In genomic region chr19:10653732-10654609, GRCh38 we compare ENCODE assay signal across 1 cellular context.
TF ChIP-seq lines count a peak whose summit lies in the region.

Gene ILF3, plus strand, starts transcription at chr19:10654346. Its CDS starts 16,260 bp downstream, at chr19:10670606.

TF ChIP-seq in HepG2, 621 proteins besides CTCF, POLR2A, EP300 and RAD21 (continued from another document and continues in another):
- TF ChIP-seq REST (IDR thresholded peaks at IDR 0.05; ENCODE audit: borderline replicate concordance in 1 of 2, low read depth in 1 of 2, low read length in 2 of 2) (peak in 1 of 2 experiments; percentile 51; a peak in 1 of 4 replicates), ARID4A (CRISPR knock-in tag; IDR thresholded peaks at IDR 0.05; ENCODE audit: borderline replicate concordance) (peak; percentile 95), MAX (IDR thresholded peaks at IDR 0.05) (peak; percentile 97), XRCC5 (optimal IDR thresholded peaks at IDR 0.05; ENCODE audit: low read length) (no peak), ZNF562 (CRISPR knock-in tag; IDR thresholded peaks at IDR 0.05; ENCODE audit: borderline replicate concordance) (no peak), NFRKB (IDR thresholded peaks at IDR 0.05) (0 out of 2 replicates have a peak, but pooled peaks have one; percentile 18), AGO1 (IDR thresholded peaks at IDR 0.05; ENCODE audit: low read depth, low read length, poor library complexity, severe bottlenecking) (no peak), ZNF878 (CRISPR knock-in tag; IDR thresholded peaks at IDR 0.05) (peak; percentile 75; the same call in 1 of the 2 replicates), ZNF343 (CRISPR knock-in tag; IDR thresholded peaks at IDR 0.05) (no peak), GATAD1 (CRISPR knock-in tag; IDR thresholded peaks at IDR 0.05) (peak; percentile 96), POLR2AphosphoS2 (IDR thresholded peaks at IDR 0.05; ENCODE audit: low read depth, low read length) (0 out of 2 replicates have a peak, but pooled peaks have one; percentile 50), ZSCAN21 (CRISPR knock-in tag; IDR thresholded peaks at IDR 0.05; ENCODE audit: borderline replicate concordance) (peak; percentile 70), ZMYM4 (CRISPR knock-in tag; IDR thresholded peaks at IDR 0.05) (peak; percentile 88), SAFB2 (CRISPR knock-in tag; IDR thresholded peaks at IDR 0.05; ENCODE audit: borderline replicate concordance, low read depth) (no peak; the same call in 1 of the 2 replicates), ZBTB26 (CRISPR knock-in tag; IDR thresholded peaks at IDR 0.05; ENCODE audit: borderline replicate concordance) (peak; percentile 51; the same call in 1 of the 2 replicates), ZNF570 (CRISPR knock-in tag; IDR thresholded peaks at IDR 0.05; ENCODE audit: borderline replicate concordance) (no peak), POLR2AphosphoS5 (IDR thresholded peaks at IDR 0.05; ENCODE audit: low read depth, low read length) (peak; percentile 91), HNF4G (IDR thresholded peaks at IDR 0.05; ENCODE audit: borderline replicate concordance, low read depth, low read length) (0 out of 2 replicates have a peak, but pooled peaks have one; percentile 6), HNF4G (CRISPR knock-in tag; IDR thresholded peaks at IDR 0.05; ENCODE audit: borderline replicate concordance, low read depth) (0 out of 2 replicates have a peak, but pooled peaks have one; percentile 1), HHEX (CRISPR knock-in tag; IDR thresholded peaks at IDR 0.05) (0 out of 2 replicates have a peak, but pooled peaks have one; percentile 24), MYC (CRISPR knock-in tag; IDR thresholded peaks at IDR 0.05; ENCODE audit: borderline replicate concordance) (peak; percentile 97), ZZZ3 (CRISPR knock-in tag; IDR thresholded peaks at IDR 0.05; ENCODE audit: borderline replicate concordance) (peak; percentile 70; the same call in 1 of the 2 replicates), KDM3A (CRISPR knock-in tag; IDR thresholded peaks at IDR 0.05; ENCODE audit: low read depth) (peak; percentile 51; the same call in 1 of the 2 replicates), ESRRA (CRISPR knock-in tag; IDR thresholded peaks at IDR 0.05; ENCODE audit: low read depth) (peak; percentile 21), ZNF724P (CRISPR knock-in tag; IDR thresholded peaks at IDR 0.05; ENCODE audit: borderline replicate concordance) (0 out of 2 replicates have a peak, but pooled peaks have one; percentile 43), ZBTB1 (CRISPR knock-in tag; IDR thresholded peaks at IDR 0.05; ENCODE audit: borderline replicate concordance) (no peak), CBFB (CRISPR knock-in tag; IDR thresholded peaks at IDR 0.05) (peak; percentile 97), STAT5B (CRISPR knock-in tag; IDR thresholded peaks at IDR 0.05) (no peak), TOPORS (CRISPR knock-in tag; IDR thresholded peaks at IDR 0.05) (no peak), PLRG1 (conservative IDR thresholded peaks at IDR 0.05) (no peak), GLI4 (CRISPR knock-in tag; IDR thresholded peaks at IDR 0.05; ENCODE audit: borderline replicate concordance) (0 out of 2 replicates have a peak, but pooled peaks have one; percentile 27), ZNF446 (CRISPR knock-in tag; IDR thresholded peaks at IDR 0.05) (no peak), ZNF567 (CRISPR knock-in tag; IDR thresholded peaks at IDR 0.05; ENCODE audit: borderline replicate concordance) (peak; percentile 85; the same call in 1 of the 2 replicates), PITX1 (CRISPR knock-in tag; IDR thresholded peaks at IDR 0.05) (peak; percentile 39), BORCS8-MEF2B (CRISPR knock-in tag; IDR thresholded peaks at IDR 0.05) (0 out of 2 replicates have a peak, but pooled peaks have one; percentile 81), NRL (CRISPR knock-in tag; IDR thresholded peaks at IDR 0.05; ENCODE audit: borderline replicate concordance) (0 out of 2 replicates have a peak, but pooled peaks have one; percentile 1), ERF (CRISPR knock-in tag; IDR thresholded peaks at IDR 0.05) (peak; percentile 92), KAT7 (CRISPR knock-in tag; IDR thresholded peaks at IDR 0.05; ENCODE audit: borderline replicate concordance) (peak; percentile 42; the same call in 1 of the 2 replicates), ZNF160 (CRISPR knock-in tag; IDR thresholded peaks at IDR 0.05) (0 out of 2 replicates have a peak, but pooled peaks have one; percentile 35)
- TF ChIP-seq, protein P1, sequence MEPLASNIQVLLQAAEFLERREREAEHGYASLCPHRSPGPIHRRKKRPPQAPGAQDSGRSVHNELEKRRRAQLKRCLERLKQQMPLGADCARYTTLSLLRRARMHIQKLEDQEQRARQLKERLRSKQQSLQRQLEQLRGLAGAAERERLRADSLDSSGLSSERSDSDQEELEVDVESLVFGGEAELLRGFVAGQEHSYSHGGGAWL (CRISPR knock-in tag; IDR thresholded peaks at IDR 0.05), result peak; percentile 77
- TF ChIP-seq, protein P2, sequence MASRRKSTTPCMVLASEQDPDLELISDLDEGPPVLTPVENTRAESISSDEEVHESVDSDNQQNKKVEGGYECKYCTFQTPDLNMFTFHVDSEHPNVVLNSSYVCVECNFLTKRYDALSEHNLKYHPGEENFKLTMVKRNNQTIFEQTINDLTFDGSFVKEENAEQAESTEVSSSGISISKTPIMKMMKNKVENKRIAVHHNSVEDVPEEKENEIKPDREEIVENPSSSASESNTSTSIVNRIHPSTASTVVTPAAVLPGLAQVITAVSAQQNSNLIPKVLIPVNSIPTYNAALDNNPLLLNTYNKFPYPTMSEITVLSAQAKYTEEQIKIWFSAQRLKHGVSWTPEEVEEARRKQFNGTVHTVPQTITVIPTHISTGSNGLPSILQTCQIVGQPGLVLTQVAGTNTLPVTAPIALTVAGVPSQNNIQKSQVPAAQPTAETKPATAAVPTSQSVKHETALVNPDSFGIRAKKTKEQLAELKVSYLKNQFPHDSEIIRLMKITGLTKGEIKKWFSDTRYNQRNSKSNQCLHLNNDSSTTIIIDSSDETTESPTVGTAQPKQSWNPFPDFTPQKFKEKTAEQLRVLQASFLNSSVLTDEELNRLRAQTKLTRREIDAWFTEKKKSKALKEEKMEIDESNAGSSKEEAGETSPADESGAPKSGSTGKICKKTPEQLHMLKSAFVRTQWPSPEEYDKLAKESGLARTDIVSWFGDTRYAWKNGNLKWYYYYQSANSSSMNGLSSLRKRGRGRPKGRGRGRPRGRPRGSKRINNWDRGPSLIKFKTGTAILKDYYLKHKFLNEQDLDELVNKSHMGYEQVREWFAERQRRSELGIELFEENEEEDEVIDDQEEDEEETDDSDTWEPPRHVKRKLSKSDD (CRISPR knock-in tag; IDR thresholded peaks at IDR 0.05; ENCODE audit: low read depth), result peak; percentile 90
- TF ChIP-seq, protein P3, sequence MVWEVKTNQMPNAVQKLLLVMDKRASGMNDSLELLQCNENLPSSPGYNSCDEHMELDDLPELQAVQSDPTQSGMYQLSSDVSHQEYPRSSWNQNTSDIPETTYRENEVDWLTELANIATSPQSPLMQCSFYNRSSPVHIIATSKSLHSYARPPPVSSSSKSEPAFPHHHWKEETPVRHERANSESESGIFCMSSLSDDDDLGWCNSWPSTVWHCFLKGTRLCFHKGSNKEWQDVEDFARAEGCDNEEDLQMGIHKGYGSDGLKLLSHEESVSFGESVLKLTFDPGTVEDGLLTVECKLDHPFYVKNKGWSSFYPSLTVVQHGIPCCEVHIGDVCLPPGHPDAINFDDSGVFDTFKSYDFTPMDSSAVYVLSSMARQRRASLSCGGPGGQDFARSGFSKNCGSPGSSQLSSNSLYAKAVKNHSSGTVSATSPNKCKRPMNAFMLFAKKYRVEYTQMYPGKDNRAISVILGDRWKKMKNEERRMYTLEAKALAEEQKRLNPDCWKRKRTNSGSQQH (CRISPR knock-in tag; IDR thresholded peaks at IDR 0.05; ENCODE audit: low read depth), result peak; percentile 38; the same call in 1 of the 2 replicates
- TF ChIP-seq, protein P4, sequence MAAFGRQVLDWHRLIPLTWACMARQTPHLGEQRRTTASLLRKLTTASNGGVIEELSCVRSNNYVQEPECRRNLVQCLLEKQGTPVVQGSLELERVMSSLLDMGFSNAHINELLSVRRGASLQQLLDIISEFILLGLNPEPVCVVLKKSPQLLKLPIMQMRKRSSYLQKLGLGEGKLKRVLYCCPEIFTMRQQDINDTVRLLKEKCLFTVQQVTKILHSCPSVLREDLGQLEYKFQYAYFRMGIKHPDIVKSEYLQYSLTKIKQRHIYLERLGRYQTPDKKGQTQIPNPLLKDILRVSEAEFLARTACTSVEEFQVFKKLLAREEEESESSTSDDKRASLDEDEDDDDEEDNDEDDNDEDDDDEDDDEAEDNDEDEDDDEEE (CRISPR knock-in tag; IDR thresholded peaks at IDR 0.05), result peak; percentile 64; the same call in 1 of the 2 replicates
- TF ChIP-seq, protein P5, sequence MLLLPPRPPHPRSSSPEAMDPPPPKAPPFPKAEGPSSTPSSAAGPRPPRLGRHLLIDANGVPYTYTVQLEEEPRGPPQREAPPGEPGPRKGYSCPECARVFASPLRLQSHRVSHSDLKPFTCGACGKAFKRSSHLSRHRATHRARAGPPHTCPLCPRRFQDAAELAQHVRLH (CRISPR knock-in tag; IDR thresholded peaks at IDR 0.05; ENCODE audit: borderline replicate concordance, low read depth), result peak; percentile 82; the same call in 1 of the 2 replicates
